ENCODE assay signal across 1 cellular context in genomic region chr2:177618270-177619253, GRCh38.
TF ChIP-seq lines count a peak whose summit lies in the region.

No MANE protein-coding gene starts in this region.

TF ChIP-seq in K562, 482 proteins besides CTCF, POLR2A, EP300 and RAD21 (continued from another document and continues in another):
- TF ChIP-seq MGA (IDR thresholded peaks at IDR 0.05) (peak; percentile 82), USF2 (CRISPR knock-in tag; IDR thresholded peaks at IDR 0.05) (no peak), TARDBP (IDR thresholded peaks at IDR 0.05) (no peak), MEF2A (IDR thresholded peaks at IDR 0.05; ENCODE audit: control insufficient read depth, low read depth, low read length) (no peak), TAF9B (IDR thresholded peaks at IDR 0.05; ENCODE audit: partially characterized antibody) (no peak), RB1 (IDR thresholded peaks at IDR 0.05; ENCODE audit: low read depth) (peak; percentile 44; the same call in 1 of the 2 replicates), HES1 (IDR thresholded peaks at IDR 0.05; ENCODE audit: low read depth) (no peak), ZNF121 (CRISPR knock-in tag; conservative IDR thresholded peaks at IDR 0.05) (no peak), ZNF354B (CRISPR knock-in tag; IDR thresholded peaks at IDR 0.05) (no peak), PHB (CRISPR knock-in tag; IDR thresholded peaks at IDR 0.05) (no peak), ETS2 (tag; IDR thresholded peaks at IDR 0.05; ENCODE audit: borderline replicate concordance, poor library complexity, severe bottlenecking) (no peak), PRDM10 (IDR thresholded peaks at IDR 0.05; ENCODE audit: partially characterized antibody) (no peak), ELF2 (CRISPR knock-in tag; IDR thresholded peaks at IDR 0.05) (0 out of 2 replicates have a peak, but pooled peaks have one; percentile 53), ZNF280B (CRISPR knock-in tag; IDR thresholded peaks at IDR 0.05) (no peak), RFX1 (IDR thresholded peaks at IDR 0.05) (peak; percentile 100), TBL1XR1 (IDR thresholded peaks at IDR 0.05; ENCODE audit: low read length in 2 of 2) (no peak; a peak in 1 of 4 replicates), HMG20A (CRISPR knock-in tag; conservative IDR thresholded peaks at IDR 0.05) (no peak), ZNF232 (CRISPR knock-in tag; IDR thresholded peaks at IDR 0.05) (0 out of 2 replicates have a peak, but pooled peaks have one; percentile 33), ZBTB43 (CRISPR knock-in tag; IDR thresholded peaks at IDR 0.05) (no peak), ZNF24 (IDR thresholded peaks at IDR 0.05) (no peak), MTA1 (IDR thresholded peaks at IDR 0.05; ENCODE audit: borderline replicate concordance) (no peak), HDAC6 (IDR thresholded peaks at IDR 0.05; ENCODE audit: low read depth, low read length) (no peak), NR2C2 (CRISPR knock-in tag; IDR thresholded peaks at IDR 0.05) (peak; percentile 91), NR2C2 (tag; IDR thresholded peaks at IDR 0.05) (peak; percentile 99), SMAD1 (IDR thresholded peaks at IDR 0.05; ENCODE audit: low read depth, low read length, partially characterized antibody) (no peak), MTA3 (IDR thresholded peaks at IDR 0.05; ENCODE audit: borderline replicate concordance) (peak; percentile 52; the same call in 1 of the 2 replicates), ZNF165 (CRISPR knock-in tag; IDR thresholded peaks at IDR 0.05; ENCODE audit: borderline replicate concordance) (0 out of 2 replicates have a peak, but pooled peaks have one; percentile 60), SIRT6 (IDR thresholded peaks at IDR 0.05; ENCODE audit: low read depth, low read length) (no peak), CHCHD3 (CRISPR knock-in tag; IDR thresholded peaks at IDR 0.05) (no peak), ZNF311 (CRISPR knock-in tag; IDR thresholded peaks at IDR 0.05) (no peak), FUS (optimal IDR thresholded peaks at IDR 0.05; ENCODE audit: low read depth, low read length) (no peak), HDAC3 (IDR thresholded peaks at IDR 0.05; ENCODE audit: borderline replicate concordance, partially characterized antibody) (no peak), SMARCB1 (IDR thresholded peaks at IDR 0.05; ENCODE audit: insufficient read length, low read depth) (no peak), ETV5 (CRISPR knock-in tag; IDR thresholded peaks at IDR 0.05; ENCODE audit: low read depth) (peak; percentile 39), FOXA1 (IDR thresholded peaks at IDR 0.05; ENCODE audit: borderline replicate concordance) (no peak), ZBTB8A (IDR thresholded peaks at IDR 0.05; ENCODE audit: partially characterized antibody) (no peak), CCNT2 (IDR thresholded peaks at IDR 0.05; ENCODE audit: borderline replicate concordance, extremely low read depth, insufficient read length, low read depth, low read length) (no peak), GTF2F1 (IDR thresholded peaks at IDR 0.05; ENCODE audit: low read depth, low read length) (no peak), NR4A1 (CRISPR knock-in tag; IDR thresholded peaks at IDR 0.05) (no peak), NR4A1 (tag; IDR thresholded peaks at IDR 0.05) (0 out of 2 replicates have a peak, but pooled peaks have one; percentile 31), ZNF143 (CRISPR knock-in tag; IDR thresholded peaks at IDR 0.05) (peak; percentile 99), HNRNPUL1 (IDR thresholded peaks at IDR 0.05; ENCODE audit: low read length) (no peak), E2F6 (IDR thresholded peaks at IDR 0.05; ENCODE audit: borderline replicate concordance in 1 of 2, extremely low read depth in 1 of 2, insufficient read depth in 1 of 2, insufficient read length in 1 of 2, low read depth in 1 of 2, low read length in 1 of 2, poor library complexity in 1 of 2, severe bottlenecking in 1 of 2) (peak; percentile 74 to 92), ZNF324 (CRISPR knock-in tag; IDR thresholded peaks at IDR 0.05) (no peak; the same call in 1 of the 2 replicates), STAT5A (IDR thresholded peaks at IDR 0.05; ENCODE audit: borderline replicate concordance, low read length) (no peak), HEY1 (CRISPR knock-in tag; IDR thresholded peaks at IDR 0.05; ENCODE audit: borderline replicate concordance) (no peak), CEBPG (CRISPR knock-in tag; IDR thresholded peaks at IDR 0.05) (peak; percentile 39; the same call in 1 of the 2 replicates), CEBPG (tag; conservative IDR thresholded peaks at IDR 0.05 in 1 of 2, IDR thresholded peaks at IDR 0.05 in 1 of 2) (no peak), BCOR (IDR thresholded peaks at IDR 0.05) (no peak)
